In the genomic region with DNA sequence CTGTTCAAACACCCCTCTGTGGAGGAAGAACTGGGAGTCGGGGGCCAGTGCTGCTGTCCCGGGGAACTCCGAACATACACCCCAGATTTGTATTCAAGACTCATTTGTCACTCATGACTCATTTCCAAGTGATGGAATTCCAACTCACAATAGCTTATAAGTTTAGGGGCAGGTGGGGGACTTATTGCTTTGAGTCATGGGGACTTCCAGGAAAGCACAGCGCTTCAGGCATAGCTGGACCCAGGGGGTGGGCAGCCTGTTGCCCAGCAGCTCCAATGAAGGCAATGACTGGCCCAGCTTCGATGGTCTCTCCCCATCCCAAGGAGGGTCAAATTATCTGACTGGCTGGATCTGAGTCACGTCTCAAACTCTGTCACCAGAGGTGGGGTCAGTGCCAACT, we compare ENCODE assay signal across 18 cellular contexts.
DNase-seq lines count a peak whose midpoint lies in the region; ATAC-seq and TF ChIP-seq lines count a peak whose summit lies in the region.
"Had no signal": no experiment of that assay in that cellular context is flagged by ENCODE, and none has a peak within 500 bp of the region (broad histone marks: within the 10 kb centered on the region; RNA-seq: fewer than 3 reads in every experiment).

No MANE protein-coding gene starts in this region.

- in situ Hi-C loops in GM23248 (cut with MboI), result no loop called here

- H3K9ac ChIP-seq in GM23248, result no peak overlapping the region
- H3K9ac ChIP-seq in PC-3 (ENCODE audit: low read length), result peak overlapping the region; percentile 14; the same call in 1 of the 2 replicates

- no peaks in the 10 kb centered on the region for H3K9me2 ChIP-seq in GM23248 (ENCODE audit: insufficient read depth)
- no peaks in the 10 kb centered on the region for H3K9me2 ChIP-seq in PC-3 (replicated peaks; ENCODE audit: low read length)

- H3K4me3 ChIP-seq in GM23248 (no peak overlapping the region), PC-3 (ENCODE audit: low read length) (peak overlapping the region; percentile 23; the same call in 1 of the 2 replicates)
- H3K4me3 ChIP-seq: left ventricle myocardium inferior, smooth muscle cell, stomach had no signal

- DNase-seq in GM23248, result peak; percentile 4
- peak; percentile 88 for DNase-seq in PC-3
- DNase-seq in dermis blood vessel endothelial cell, result peak; percentile 83
- peak; percentile 96 for DNase-seq in renal cortical epithelial cell (ENCODE audit: low read depth)
- no peak for DNase-seq in NCI-H446 treated with DMSO at 0.1 percent for 48 hours (lab: John Stamatoyannopoulos, UW)
- DNase-seq in central memory CD4-positive, alpha-beta T cell, result no peak
- DNase-seq: activated CD8-positive, alpha-beta memory T cell treated with anti-CD3 and anti-CD28 coated beads, Interleukin-2, amount 50 U/mL, for 48 hours; activated naive CD4-positive, alpha-beta T cell treated with anti-CD3 and anti-CD28 coated beads, Interleukin-2, amount 50 U/mL, for 16 hours; caudate nucleus; left ventricle myocardium inferior; natural killer cell; NCI-H1048; NCI-H510A treated with DMSO at 0.1 percent for 48 hours; stomach; T-cell had no signal

- H3F3A ChIP-seq in GM23248 (ENCODE audit: insufficient read depth) (no peaks in the 10 kb centered on the region), PC-3 (ENCODE audit: low read length, unreplicated experiment) (no peaks in the 10 kb centered on the region)

- 53 to 55% methylated on average over 6 of the region's 6 CpGs for WGBS in GM23248 (ENCODE audit: low coverage in 1 of 2, low lambda C conversion rate in 2 of 2, missing lambda C conversion rate in 2 of 2), 2 experiments

- intact Hi-C loops in PC-3 (cut with micrococcal nuclease), result loop anchor here (2.0 to 10.0 kb wide), 2 partner anchors 61 to 285 kb away; partner anchors contain the start of gene SNRPA1

- H3K79me2 ChIP-seq in GM23248 (ENCODE audit: insufficient read depth), result no peaks in the 10 kb centered on the region
- H3K79me2 ChIP-seq in PC-3 (ENCODE audit: low read length), result no peaks in the 10 kb centered on the region

- peak; percentile 54 for ATAC-seq in PC-3
- no peak for ATAC-seq in GM21576 (IDR thresholded peaks at IDR 0.05; ENCODE audit: unreplicated experiment)
- ATAC-seq: activated CD4-positive, CD25-positive, alpha-beta regulatory T cell treated with anti-CD3 and anti-CD28 coated beads, Interleukin-2, amount 50 U/mL, for 24 hours; natural killer cell; T-cell had no signal

- CTCF ChIA-PET in PC-3 (lab: Charles Lee), result interaction anchor here (0.5 kb wide), 1 partner anchor 280 kb away, joined by 11 read pairs; no protein-coding TSS in a partner anchor

- no peaks in the 10 kb centered on the region for H3K27me3 ChIP-seq in GM23248 (replicated peaks; ENCODE audit: insufficient read depth)
- H3K27me3 ChIP-seq in PC-3 (ENCODE audit: low read length), result no peaks in the 10 kb centered on the region

- no peak for TF ChIP-seq CTCF in PC-3 (conservative IDR thresholded peaks at IDR 0.05; ENCODE audit: low read depth, low read length)

- H2AFZ ChIP-seq in GM23248, result no peak overlapping the region
- H2AFZ ChIP-seq in PC-3 (ENCODE audit: low read length), result peak overlapping the region; percentile 49

- H4K20me1 ChIP-seq in GM23248 (ENCODE audit: insufficient read depth) (no peaks in the 10 kb centered on the region), PC-3 (ENCODE audit: low read length) (no peaks in the 10 kb centered on the region)

- H3K9me3 ChIP-seq in GM23248 (ENCODE audit: low read depth), result no peaks in the 10 kb centered on the region
- no peaks in the 10 kb centered on the region for H3K9me3 ChIP-seq in PC-3 (ENCODE audit: low read length)

- H3K4me2 ChIP-seq in GM23248 (ENCODE audit: unreplicated experiment), result no peak overlapping the region
- H3K4me2 ChIP-seq in PC-3 (ENCODE audit: low read length), result peak overlapping the region; percentile 73
- H3K4me2 ChIP-seq: smooth muscle cell had no signal

- BruUV-seq in PC-3 (replicated peaks; lab: Mats Ljungman, UMichigan), result no TSS peak

- H3K36me3 ChIP-seq in GM23248 (ENCODE audit: low read depth), result no peaks in the 10 kb centered on the region
- H3K36me3 ChIP-seq in PC-3 (ENCODE audit: low read depth, low read length), result no peaks in the 10 kb centered on the region
- H3K36me3 ChIP-seq: left ventricle myocardium inferior, stomach had no signal

- H3K27ac ChIP-seq in GM23248 (no peak overlapping the region), PC-3 (ENCODE audit: low read length) (peak overlapping the region; percentile 67)
- H3K27ac ChIP-seq: left ventricle myocardium inferior, stomach had no signal

- POLR2A ChIA-PET in PC-3 (lab: Charles Lee; ENCODE audit: unreplicated experiment), result no interaction called here

- H3K4me1 ChIP-seq in GM23248 (ENCODE audit: insufficient read depth) (no peaks in the 10 kb centered on the region), PC-3 (ENCODE audit: insufficient read depth, low read length) (peaks cover 29% of the 10 kb centered on the region)

Comparison
In these comparisons a context has a peak if more than half of its experiments do, and no peak if none do; other contexts are left out.
1. DNase-seq: peak in GM23248 (single experiment), PC-3 (single experiment), dermis blood vessel endothelial cell (single experiment) and renal cortical epithelial cell (single experiment); none in NCI-H446 treated with DMSO at 0.1 percent for 48 hours (single experiment) and central memory CD4-positive, alpha-beta T cell (single experiment).